2 cellular contexts compared by ENCODE assay signal in genomic region chr17:38824899-38825761, GRCh38.
A peak's percentile ranks its signal among the peaks of the same experiment; 100 is the strongest.
TF ChIP-seq lines count a peak whose summit lies in the region.

CWC25 (minus strand) TSS chr17:38825321; CDS start chr17:38825183, 138 bp downstream.

TF ChIP-seq in A549, 52 proteins besides CTCF, POLR2A, EP300 and RAD21 (continued from another document):
- peak; percentile 89 for TF ChIP-seq ELK1 (IDR thresholded peaks at IDR 0.05; ENCODE audit: low read depth, low read length)
- no peak for TF ChIP-seq POLR2AphosphoS2 (conservative IDR thresholded peaks at IDR 0.05; ENCODE audit: low read length)
- TF ChIP-seq REST (IDR thresholded peaks at IDR 0.05), result peak; percentile 73
- no peak for TF ChIP-seq NPAS2 (CRISPR knock-in tag; IDR thresholded peaks at IDR 0.05; ENCODE audit: borderline replicate concordance)
- 0 out of 2 replicates have a peak, but pooled peaks have one; percentile 23 for TF ChIP-seq MAZ (IDR thresholded peaks at IDR 0.05; ENCODE audit: borderline replicate concordance, low read depth, low read length)

TF ChIP-seq in WTC11, 78 proteins besides CTCF, POLR2A, EP300 and RAD21 (continued from another document):
- no peak for TF ChIP-seq ATF6 (CRISPR knock-in tag; IDR thresholded peaks at IDR 0.05)
- peak; percentile 78 for TF ChIP-seq FOXP4 (CRISPR knock-in tag; IDR thresholded peaks at IDR 0.05)
- peak; percentile 100 for TF ChIP-seq CREM (CRISPR knock-in tag; IDR thresholded peaks at IDR 0.05)
- no peak for TF ChIP-seq ZNF416 (CRISPR knock-in tag; IDR thresholded peaks at IDR 0.05)
- peak; percentile 91 for TF ChIP-seq GABPB1 (CRISPR knock-in tag; IDR thresholded peaks at IDR 0.05)
- TF ChIP-seq SP1 (CRISPR knock-in tag; conservative IDR thresholded peaks at IDR 0.05), result peak; percentile 94
- TF ChIP-seq KAT7 (CRISPR knock-in tag; IDR thresholded peaks at IDR 0.05; ENCODE audit: borderline replicate concordance), result no peak
- TF ChIP-seq JUN (CRISPR knock-in tag; IDR thresholded peaks at IDR 0.05), result peak; percentile 68; the same call in 1 of the 2 replicates
- TF ChIP-seq FOXP1 (CRISPR knock-in tag; IDR thresholded peaks at IDR 0.05; ENCODE audit: borderline replicate concordance), result peak; percentile 72; the same call in 1 of the 2 replicates
- no peak for TF ChIP-seq ZNF512 (CRISPR knock-in tag; IDR thresholded peaks at IDR 0.05; ENCODE audit: borderline replicate concordance)
